Comparison of ENCODE assay signal across 8 cellular contexts in the genomic region with DNA sequence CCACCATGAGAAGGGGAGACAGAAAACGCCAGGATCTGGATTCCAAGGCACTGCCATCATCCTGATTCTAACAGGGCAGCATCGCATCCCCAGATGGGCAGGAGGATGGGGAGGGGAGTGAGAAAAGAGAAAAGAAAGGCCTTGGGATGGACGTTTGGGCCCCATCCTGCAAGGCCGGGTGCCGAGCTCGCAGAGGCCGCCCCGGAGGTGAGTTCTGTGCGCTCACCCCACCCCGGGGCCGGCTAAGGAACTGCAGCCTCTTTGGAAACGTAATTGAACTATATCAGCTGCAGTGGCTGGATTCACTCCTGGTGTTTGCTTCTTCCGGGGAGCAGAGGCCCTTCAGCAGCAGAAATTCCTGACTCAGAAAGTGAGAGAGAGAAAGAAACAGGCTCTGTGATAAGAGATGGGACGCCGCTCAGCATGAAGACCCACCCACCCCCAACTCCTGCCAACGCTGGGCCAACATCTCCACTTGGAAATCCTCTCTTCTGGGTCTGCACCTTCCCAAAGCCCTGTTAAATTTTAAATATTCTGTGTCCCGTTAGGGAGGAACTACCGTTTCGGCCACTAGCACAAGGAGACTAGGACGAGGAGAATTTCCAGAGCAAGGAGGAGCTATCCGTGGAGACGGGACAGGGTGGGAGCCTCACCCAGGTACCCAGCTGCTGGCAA. TPM values are rescaled to one million over a fixed set of nuclear protein-coding genes. Genes with fewer than 3 reads are reported as not detected.
A peak's percentile ranks its signal among the peaks of the same experiment; 100 is the strongest.
DNase-seq lines count a peak whose midpoint lies in the region; ATAC-seq, FAIRE-seq and TF ChIP-seq lines count a peak whose summit lies in the region.

No MANE protein-coding gene starts in this region.

- in situ Hi-C loops in ACHN (cut with HindIII; ENCODE audit: low pct_ligation_motif_present, low pct_unique_long_range_greater_than_20kb, low sequenced_read_pairs) = loop anchor here (25.0 kb wide), 1 partner anchor 419 kb away; no protein-coding TSS in a partner anchor

- peak in 1 of 3 donors; percentile 82 for TF ChIP-seq CTCF in lower leg skin (IDR thresholded peaks at IDR 0.05)

- no peak overlapping the region for H3K4me3 ChIP-seq in lower leg skin (ENCODE audit: low read depth, poor library complexity, severe bottlenecking)

- intact Hi-C loops in lower leg skin (cut with DNase I; ENCODE audit: low total_unique reads) = loop anchor here (10.0 kb wide), 2 partner anchors 432 to 592 kb away; no protein-coding TSS in a partner anchor

- TF ChIP-seq POLR2A in lower leg skin (IDR thresholded peaks at IDR 0.05) = no peak

- WGBS in lower leg skin, 2 donors = 27 to 30% methylated on average over 22 of the region's 22 CpGs

- DNase-seq in ACHN (peak; percentile 74), GM18507 (ENCODE audit: extremely low spot score, insufficient read length, low read depth) (peak; percentile 59), NCI-H2227 treated with DMSO at 0.1 percent for 48 hours (lab: John Stamatoyannopoulos, UW) (peak; percentile 45), lower leg skin (ENCODE audit: low spot score in 2 of 2) (peak; percentile 50 to 93)
- DNase-seq in activated CD4-positive, CD25-positive, alpha-beta regulatory T cell treated with anti-CD3 and anti-CD28 coated beads, Interleukin-2, amount 50 U/mL, for 16 hours (ENCODE audit: low read depth, low spot score) = peak; percentile 20
- peak in 2 of 3 experiments; percentile 15 to 36 for DNase-seq in stimulated activated CD4-positive, alpha-beta T cell treated with anti-CD3 and anti-CD28 coated beads, TNF-alpha, amount 100 ng/mL, for 4 hours (ENCODE audit: low read depth in 3 of 3)

- FAIRE-seq in GM18507 (lab: Jason Lieb, UNC) = peak; percentile 76

- peak; percentile 70 for ATAC-seq in HG02938 (IDR thresholded peaks at IDR 0.05; ENCODE audit: unreplicated experiment)

- H3K27ac ChIP-seq in cingulate gyrus (ENCODE audit: low read depth, low read length) = peak overlapping the region; percentile 51

RNA-seq across cellular contexts. Expression of a gene that starts 8.5 kb away (rescaled TPM):
- total RNA-seq in lower leg skin = under 1 TPM; 0.15 to 0.78 (median 0.45) TPM

RNA-seq across cellular contexts. Expression of a gene that starts 36.6 kb away (rescaled TPM):
- 10 to 100 TPM; 18.3 to 33.2 (median 23.9) TPM for total RNA-seq in lower leg skin

Comparison
In these comparisons a context has a peak if more than half of its experiments do, and no peak if none do; other contexts are left out.
1. DNase-seq: peak in every context shown above with its lines; median percentile 74 in ACHN; 72 in lower leg skin; 59 in GM18507; 45 in NCI-H2227 treated with DMSO at 0.1 percent for 48 hours; 26 in stimulated activated CD4-positive, alpha-beta T cell treated with anti-CD3 and anti-CD28 coated beads, TNF-alpha, amount 100 ng/mL, for 4 hours; 20 in activated CD4-positive, CD25-positive, alpha-beta regulatory T cell treated with anti-CD3 and anti-CD28 coated beads, Interleukin-2, amount 50 U/mL, for 16 hours.